1 cellular context compared by ENCODE assay signal in the genomic region with DNA sequence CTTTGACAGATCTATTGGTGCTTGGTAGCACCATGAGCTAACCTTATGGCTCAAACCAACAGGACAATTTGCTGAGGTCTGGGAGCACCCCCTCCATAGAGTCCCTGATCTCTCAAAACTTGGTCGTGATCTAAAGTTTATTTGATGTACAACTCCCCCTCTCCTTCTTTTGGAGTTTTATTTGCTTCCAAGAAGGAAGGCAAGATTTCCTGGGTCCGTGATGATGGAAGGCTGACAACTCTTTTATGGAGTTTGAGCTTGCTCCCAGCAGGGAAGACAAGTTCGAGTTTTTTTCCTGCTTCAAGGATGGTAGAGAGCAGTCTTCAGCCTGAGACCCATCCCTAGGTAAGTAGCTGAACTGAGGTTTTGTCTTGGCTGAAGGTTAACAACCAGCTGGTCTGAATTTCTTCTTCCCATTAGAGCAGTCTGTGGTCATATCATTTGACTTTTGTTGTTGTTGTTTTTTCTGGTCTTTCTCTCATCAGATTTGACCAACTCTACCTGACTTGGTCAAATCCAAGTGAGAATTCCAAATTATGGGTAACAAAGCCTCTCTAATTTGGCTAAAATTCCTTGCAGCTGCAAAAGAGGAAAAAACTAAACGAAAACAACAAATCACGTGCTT.
TF ChIP-seq lines count a peak whose summit lies in the region.

No MANE protein-coding gene starts in this region.

TF ChIP-seq in GM23338, 12 proteins besides CTCF, POLR2A, EP300 and RAD21 (continued from another document):
- TF ChIP-seq, protein P1, sequence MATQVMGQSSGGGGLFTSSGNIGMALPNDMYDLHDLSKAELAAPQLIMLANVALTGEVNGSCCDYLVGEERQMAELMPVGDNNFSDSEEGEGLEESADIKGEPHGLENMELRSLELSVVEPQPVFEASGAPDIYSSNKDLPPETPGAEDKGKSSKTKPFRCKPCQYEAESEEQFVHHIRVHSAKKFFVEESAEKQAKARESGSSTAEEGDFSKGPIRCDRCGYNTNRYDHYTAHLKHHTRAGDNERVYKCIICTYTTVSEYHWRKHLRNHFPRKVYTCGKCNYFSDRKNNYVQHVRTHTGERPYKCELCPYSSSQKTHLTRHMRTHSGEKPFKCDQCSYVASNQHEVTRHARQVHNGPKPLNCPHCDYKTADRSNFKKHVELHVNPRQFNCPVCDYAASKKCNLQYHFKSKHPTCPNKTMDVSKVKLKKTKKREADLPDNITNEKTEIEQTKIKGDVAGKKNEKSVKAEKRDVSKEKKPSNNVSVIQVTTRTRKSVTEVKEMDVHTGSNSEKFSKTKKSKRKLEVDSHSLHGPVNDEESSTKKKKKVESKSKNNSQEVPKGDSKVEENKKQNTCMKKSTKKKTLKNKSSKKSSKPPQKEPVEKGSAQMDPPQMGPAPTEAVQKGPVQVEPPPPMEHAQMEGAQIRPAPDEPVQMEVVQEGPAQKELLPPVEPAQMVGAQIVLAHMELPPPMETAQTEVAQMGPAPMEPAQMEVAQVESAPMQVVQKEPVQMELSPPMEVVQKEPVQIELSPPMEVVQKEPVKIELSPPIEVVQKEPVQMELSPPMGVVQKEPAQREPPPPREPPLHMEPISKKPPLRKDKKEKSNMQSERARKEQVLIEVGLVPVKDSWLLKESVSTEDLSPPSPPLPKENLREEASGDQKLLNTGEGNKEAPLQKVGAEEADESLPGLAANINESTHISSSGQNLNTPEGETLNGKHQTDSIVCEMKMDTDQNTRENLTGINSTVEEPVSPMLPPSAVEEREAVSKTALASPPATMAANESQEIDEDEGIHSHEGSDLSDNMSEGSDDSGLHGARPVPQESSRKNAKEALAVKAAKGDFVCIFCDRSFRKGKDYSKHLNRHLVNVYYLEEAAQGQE (IDR thresholded peaks at IDR 0.05; ENCODE audit: unreplicated experiment) = no peak
- TF ChIP-seq STAT1 (IDR thresholded peaks at IDR 0.05; ENCODE audit: unreplicated experiment) = no peak
- TF ChIP-seq POLR2AphosphoS5 (IDR thresholded peaks at IDR 0.05; ENCODE audit: low read depth) = no peak
- no peak for TF ChIP-seq ZNF331 (CRISPR knock-in tag; IDR thresholded peaks at IDR 0.05; ENCODE audit: low read depth)
